17 cellular contexts compared by ENCODE assay signal in the genomic region with DNA sequence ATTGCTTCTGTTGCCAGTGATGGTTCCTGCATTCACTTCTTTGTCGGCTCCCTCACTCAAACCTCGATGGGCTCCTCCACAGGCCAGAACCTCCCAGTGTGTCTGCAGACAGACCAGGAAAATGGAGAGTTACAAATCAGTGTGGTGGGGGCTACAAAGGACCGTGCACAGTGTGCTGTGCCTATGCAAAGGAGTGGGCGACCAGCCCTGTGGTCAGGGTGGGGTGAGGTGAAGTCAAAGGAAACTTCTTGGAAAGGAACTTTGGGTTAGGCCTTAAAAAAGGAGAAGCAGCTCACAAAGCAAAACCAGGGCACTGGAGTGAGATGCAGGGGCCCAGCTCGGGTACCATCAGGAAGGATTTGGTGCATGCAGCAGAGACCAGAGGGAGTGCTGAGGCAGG.
DNase-seq lines count a peak whose midpoint lies in the region; ATAC-seq and TF ChIP-seq lines count a peak whose summit lies in the region.
"Had no signal": no experiment of that assay in that cellular context is flagged by ENCODE, and none has a peak within 500 bp of the region (broad histone marks: within the 10 kb centered on the region; RNA-seq: fewer than 3 reads in every experiment).

No MANE protein-coding gene starts in this region.

- peaks cover 0 to 5% of the 10 kb centered on the region in 2 donors for H3K4me1 ChIP-seq in breast epithelium
- peaks cover 38 to 53% of the 10 kb centered on the region in 2 experiments for H3K4me1 ChIP-seq in trophoblast cell (ENCODE audit: control insufficient read depth in 1 of 2, insufficient read depth in 2 of 2, low read length in 2 of 2)
- peaks cover 7 to 8% of the 10 kb centered on the region in 2 donors for H3K4me1 ChIP-seq in uterus
- no peaks in the 10 kb centered on the region for H3K4me1 ChIP-seq in PC-3 (ENCODE audit: insufficient read depth, low read length)

- H3K9me2 ChIP-seq in PC-3 (replicated peaks; ENCODE audit: low read length), result no peaks in the 10 kb centered on the region

- TF ChIP-seq POLR2A in breast epithelium (IDR thresholded peaks at IDR 0.05) (no peak), uterus (IDR thresholded peaks at IDR 0.05) (no peak)

- H3K36me3 ChIP-seq in breast epithelium (no peaks in the 10 kb centered on the region), trophoblast cell (ENCODE audit: control insufficient read depth in 1 of 2, insufficient read depth in 2 of 2, low read length in 2 of 2) (no peaks in the 10 kb centered on the region), uterus (no peaks in the 10 kb centered on the region), PC-3 (ENCODE audit: low read depth, low read length) (no peaks in the 10 kb centered on the region)
- H3K36me3 ChIP-seq: gastrocnemius medialis had no signal

- no peaks in the 10 kb centered on the region for H3K36me3 Mint-ChIP-seq in MCF 10A (ENCODE audit: insufficient read depth, unreplicated experiment)
- no peaks in the 10 kb centered on the region for H3K36me3 Mint-ChIP-seq in activated naive CD8-positive, alpha-beta T cell treated with anti-CD3 and anti-CD28 coated beads for 36 hours
- H3K36me3 Mint-ChIP-seq: T-cell, WTC11 had no signal

- H4K8ac ChIP-seq in trophoblast cell (ENCODE audit: low read depth, low read length), result no peak overlapping the region

- H2AFZ ChIP-seq in trophoblast cell (ENCODE audit: insufficient read depth, low read length, poor library complexity) (no peak overlapping the region), PC-3 (ENCODE audit: low read length) (no peak overlapping the region)

- POLR2A ChIA-PET in MCF 10A (lab: Yijun Ruan, JAX), result no interaction called here
- POLR2A ChIA-PET in PC-3 (lab: Charles Lee; ENCODE audit: unreplicated experiment), result no interaction called here

- H3K79me2 ChIP-seq in trophoblast cell (ENCODE audit: control insufficient read depth, insufficient read depth, low read length, poor library complexity) (peaks cover 7% of the 10 kb centered on the region), PC-3 (ENCODE audit: low read length) (no peaks in the 10 kb centered on the region)

- no peak for TF ChIP-seq CTCF in breast epithelium (IDR thresholded peaks at IDR 0.05)
- no peak for TF ChIP-seq CTCF in MCF 10A (IDR thresholded peaks at IDR 0.05; ENCODE audit: unreplicated experiment)
- TF ChIP-seq CTCF in uterus (IDR thresholded peaks at IDR 0.05), result no peak
- no peak for TF ChIP-seq CTCF in PC-3 (conservative IDR thresholded peaks at IDR 0.05; ENCODE audit: low read depth, low read length)

- WGBS in trophoblast cell (ENCODE audit: extremely low coverage, insufficient coverage, insufficient read length), result no CpG with 5 or more reads among the region's 5 CpGs

- intact Hi-C loops in breast epithelium (cut with DNase I; ENCODE audit: low total_unique reads) (no loop called here), MCF 10A (cut with micrococcal nuclease) (no loop called here), uterus (cut with DNase I; ENCODE audit: low total_unique reads) (no loop called here), PC-3 (cut with micrococcal nuclease) (no loop called here)

- no peak overlapping the region for H3K4ac ChIP-seq in trophoblast cell (ENCODE audit: low read depth, low read length)

- H3K27ac ChIP-seq in breast epithelium (peak overlapping the region; percentile 68 to 78), trophoblast cell (ENCODE audit: low read depth, low read length) (no peak overlapping the region), uterus (peak overlapping the region; percentile 88 to 94), PC-3 (ENCODE audit: low read length) (no peak overlapping the region)
- H3K27ac ChIP-seq: gastrocnemius medialis had no signal

- H3K14ac ChIP-seq in trophoblast cell (ENCODE audit: low read length), result peak overlapping the region; percentile 0

- no peak overlapping the region for H2AK5ac ChIP-seq in trophoblast cell (ENCODE audit: low read length)

- peaks cover 45% of the 10 kb centered on the region for H3K79me1 ChIP-seq in trophoblast cell (ENCODE audit: low read length)

- H3K18ac ChIP-seq in trophoblast cell (ENCODE audit: low read length), result no peak overlapping the region

- CTCF ChIA-PET in MCF 10A (lab: Yijun Ruan, JAX) (no interaction called here), PC-3 (lab: Charles Lee) (no interaction called here)

- peak overlapping the region; percentile 5 for H2BK120ac ChIP-seq in trophoblast cell (ENCODE audit: insufficient read depth, low read length, poor library complexity)

- no peak overlapping the region for H2BK5ac ChIP-seq in trophoblast cell (ENCODE audit: low read depth, low read length, poor library complexity)

- H3F3A ChIP-seq in PC-3 (ENCODE audit: low read length, unreplicated experiment), result no peaks in the 10 kb centered on the region

- H3K4me2 ChIP-seq in trophoblast cell (ENCODE audit: low read length) (no peak overlapping the region), PC-3 (ENCODE audit: low read length) (no peak overlapping the region)

- no peak overlapping the region for H3K4me3 ChIP-seq in breast epithelium
- H3K4me3 ChIP-seq in trophoblast cell (ENCODE audit: low read depth, low read length), result no peak overlapping the region
- no peak overlapping the region for H3K4me3 ChIP-seq in uterus
- H3K4me3 ChIP-seq in PC-3 (ENCODE audit: low read length), result no peak overlapping the region
- H3K4me3 ChIP-seq: gastrocnemius medialis, lung had no signal

- H3K9me3 Mint-ChIP-seq in MCF 10A (ENCODE audit: unreplicated experiment), result no peaks in the 10 kb centered on the region
- no peaks in the 10 kb centered on the region for H3K9me3 Mint-ChIP-seq in activated naive CD8-positive, alpha-beta T cell treated with anti-CD3 and anti-CD28 coated beads for 36 hours
- H3K9me3 Mint-ChIP-seq: neural crest cell, T-cell, WTC11 had no signal

- DNase-seq in breast epithelium (ENCODE audit: low spot score in 2 of 2), result no peak
- no peak for DNase-seq in MCF 10A (ENCODE audit: unreplicated experiment)
- DNase-seq in activated naive CD8-positive, alpha-beta T cell treated with anti-CD3 and anti-CD28 coated beads for 36 hours, result peak; percentile 14
- DNase-seq in trophoblast cell, result no peak
- peak in 1 of 2 donors; percentile 13 for DNase-seq in uterus
- no peak for DNase-seq in NCI-H82 (lab: John Stamatoyannopoulos, UW)
- no peak for DNase-seq in medulla oblongata (ENCODE audit: extremely low spot score)
- DNase-seq in PC-3, result no peak
- DNase-seq: Calu3, gastrocnemius medialis, H7, NCI-H187, NCI-H69, T-cell had no signal

- peak overlapping the region; percentile 5 for H2BK12ac ChIP-seq in trophoblast cell (ENCODE audit: low read length)

- H3K27me3 Mint-ChIP-seq in MCF 10A (ENCODE audit: insufficient read depth, unreplicated experiment), result no peaks in the 10 kb centered on the region
- H3K27me3 Mint-ChIP-seq in activated naive CD8-positive, alpha-beta T cell treated with anti-CD3 and anti-CD28 coated beads for 36 hours, result no peaks in the 10 kb centered on the region
- H3K27me3 Mint-ChIP-seq: T-cell had no signal

- H3K23ac ChIP-seq in trophoblast cell (ENCODE audit: low read length), result no peak overlapping the region

- no peak overlapping the region for H3K4me3 Mint-ChIP-seq in MCF 10A (ENCODE audit: unreplicated experiment)
- no peak overlapping the region for H3K4me3 Mint-ChIP-seq in activated naive CD8-positive, alpha-beta T cell treated with anti-CD3 and anti-CD28 coated beads for 36 hours
- H3K4me3 Mint-ChIP-seq: neural crest cell, T-cell, WTC11 had no signal

- BruUV-seq in MCF 10A (replicated peaks; lab: Mats Ljungman, UMichigan), result no TSS peak
- no TSS peak for BruUV-seq in PC-3 (replicated peaks; lab: Mats Ljungman, UMichigan)

- no peak overlapping the region for H4K12ac ChIP-seq in trophoblast cell (ENCODE audit: low read depth, low read length)

- peak overlapping the region; percentile 12 for H4K91ac ChIP-seq in trophoblast cell (ENCODE audit: low read depth, low read length)

- H4K20me1 ChIP-seq in PC-3 (ENCODE audit: low read length), result no peaks in the 10 kb centered on the region

- H3K9ac ChIP-seq in trophoblast cell (ENCODE audit: low read length) (no peak overlapping the region), PC-3 (ENCODE audit: low read length) (no peak overlapping the region)

- H3K9me3 ChIP-seq in breast epithelium, result no peaks in the 10 kb centered on the region
- H3K9me3 ChIP-seq in trophoblast cell (ENCODE audit: insufficient read depth, low read depth, low read length), result no peaks in the 10 kb centered on the region
- no peaks in the 10 kb centered on the region for H3K9me3 ChIP-seq in uterus
- H3K9me3 ChIP-seq in PC-3 (ENCODE audit: low read length), result no peaks in the 10 kb centered on the region
- H3K9me3 ChIP-seq: gastrocnemius medialis had no signal

- H3K27ac Mint-ChIP-seq in MCF 10A (ENCODE audit: low read depth, unreplicated experiment), result no peak overlapping the region
- peak overlapping the region; percentile 89 for H3K27ac Mint-ChIP-seq in activated naive CD8-positive, alpha-beta T cell treated with anti-CD3 and anti-CD28 coated beads for 36 hours
- H3K27ac Mint-ChIP-seq: WTC11 had no signal

- no peak for ATAC-seq in PC-3
- ATAC-seq: T-cell, WTC11 had no signal

- no peaks in the 10 kb centered on the region for H3K4me1 Mint-ChIP-seq in MCF 10A (ENCODE audit: insufficient read depth, unreplicated experiment)
- peaks cover 7% of the 10 kb centered on the region for H3K4me1 Mint-ChIP-seq in activated naive CD8-positive, alpha-beta T cell treated with anti-CD3 and anti-CD28 coated beads for 36 hours
- H3K4me1 Mint-ChIP-seq: T-cell had no signal

- H3K27me3 ChIP-seq in breast epithelium (no peaks in the 10 kb centered on the region), trophoblast cell (ENCODE audit: insufficient read depth, low read length) (no peaks in the 10 kb centered on the region), uterus (no peaks in the 10 kb centered on the region), PC-3 (ENCODE audit: low read length) (no peaks in the 10 kb centered on the region)
- H3K27me3 ChIP-seq: gastrocnemius medialis had no signal

Comparison
In these comparisons a context has a peak if more than half of its experiments do, and no peak if none do; other contexts are left out.
1. H3K27ac ChIP-seq: peak in breast epithelium (2 of 2) and uterus (2 of 2); none in trophoblast cell (single experiment) and PC-3 (single experiment).